In the genomic region with DNA sequence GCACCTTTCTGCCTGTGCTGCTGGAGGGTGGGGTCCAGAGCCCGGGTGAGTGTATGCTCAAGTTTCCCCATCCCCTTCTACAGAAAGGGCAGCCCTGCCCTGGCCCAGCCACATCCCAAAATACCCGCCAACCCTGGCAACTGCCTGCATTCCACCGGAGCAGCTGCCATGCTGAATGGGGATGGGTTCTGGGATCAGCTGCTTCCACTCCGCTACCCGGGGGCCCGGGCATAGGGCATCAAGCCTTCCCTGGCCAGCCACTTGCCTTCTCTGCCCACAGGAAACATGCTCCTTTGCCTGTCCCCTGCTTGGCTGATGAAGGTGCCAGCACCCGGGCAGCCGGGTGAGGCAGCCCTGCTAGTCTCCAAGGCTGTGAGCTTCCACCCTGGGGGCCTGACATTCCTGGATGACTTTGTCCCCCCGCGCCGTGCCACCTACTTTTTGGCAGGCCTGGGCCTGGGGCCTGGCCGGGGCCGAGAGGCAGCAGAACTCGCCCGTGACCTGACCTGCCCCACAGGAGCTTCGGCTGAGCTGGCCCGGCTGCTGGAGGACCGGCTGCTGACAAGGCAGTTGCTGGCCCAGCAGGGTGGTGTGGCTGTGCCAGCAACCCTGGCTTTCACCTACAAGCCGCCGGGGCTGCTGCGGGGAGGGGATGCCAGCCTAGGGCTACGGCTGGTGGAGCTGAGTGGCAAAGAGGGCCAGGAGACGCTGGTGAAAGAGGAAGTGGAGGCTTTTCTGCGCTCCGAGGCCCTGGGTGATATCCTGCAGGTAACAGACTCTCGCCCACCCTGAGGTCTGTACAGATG, we compare ENCODE assay signal across 9 cellular contexts. TPM values are rescaled to one million over a fixed set of nuclear protein-coding genes. Genes with fewer than 3 reads are reported as not detected.
DNase-seq lines count a peak whose midpoint lies in the region; ATAC-seq and TF ChIP-seq lines count a peak whose summit lies in the region.
"Had no signal": no experiment of that assay in that cellular context is flagged by ENCODE, and none has a peak within 500 bp of the region (broad histone marks: within the 10 kb centered on the region; RNA-seq: fewer than 3 reads in every experiment).

No MANE protein-coding gene starts in this region.

- H3K27ac ChIP-seq in C4-2B (peak overlapping the region; percentile 87), SK-N-SH (ENCODE audit: low read depth in 2 of 2, low read length in 1 of 2) (no peak overlapping the region)
- H3K27ac ChIP-seq: SK-N-MC had no signal

- H3K36me3 Mint-ChIP-seq in IgD-negative memory B cell (peaks cover 1% of the 10 kb centered on the region), memory B cell (no peaks in the 10 kb centered on the region)
- no peaks in the 10 kb centered on the region for H3K36me3 Mint-ChIP-seq in activated T-helper 1 cell treated with anti-CD3 and anti-CD28 coated beads, Interleukin-12 subunit alpha, Interleukin-12 subunit beta, Interleukin-2, Interleukin-4 antibody, amounts not matched to agents 30 ng/mL and 10 ng/mL and 1 ng/mL, durations not matched to agents 14 hours and 24 hours and 36 hours (ENCODE audit: low read depth)

- 94% methylated on average over 13 of the region's 26 CpGs for WGBS in SK-N-SH (ENCODE audit: low lambda C conversion rate)

- no peaks in the 10 kb centered on the region for H3K9me2 ChIP-seq in SK-N-SH

- no peaks in the 10 kb centered on the region for H3K36me3 ChIP-seq in SK-N-SH (replicated peaks in 1 of 2; ENCODE audit: control insufficient read depth in 1 of 2, insufficient read depth in 2 of 2, low read length in 1 of 2)

- no peaks in the 10 kb centered on the region for H3K27me3 Mint-ChIP-seq in IgD-negative memory B cell
- H3K27me3 Mint-ChIP-seq in activated T-helper 1 cell treated with anti-CD3 and anti-CD28 coated beads, Interleukin-12 subunit alpha, Interleukin-12 subunit beta, Interleukin-2, Interleukin-4 antibody, amounts not matched to agents 30 ng/mL and 10 ng/mL and 1 ng/mL, durations not matched to agents 14 hours and 24 hours and 36 hours (ENCODE audit: insufficient read depth), result peaks cover 20% of the 10 kb centered on the region
- no peaks in the 10 kb centered on the region for H3K27me3 Mint-ChIP-seq in memory B cell

- no peaks in the 10 kb centered on the region for H4K20me1 ChIP-seq in SK-N-SH (ENCODE audit: insufficient read depth)

- no peaks in the 10 kb centered on the region for H3F3A ChIP-seq in SK-N-SH (replicated peaks; ENCODE audit: insufficient read depth)

- intact Hi-C loops in activated T-helper 1 cell treated with anti-CD3 and anti-CD28 coated beads, Interleukin-12 subunit alpha, Interleukin-12 subunit beta, Interleukin-2, Interleukin-4 antibody, amounts not matched to agents 30 ng/mL and 10 ng/mL and 1 ng/mL, durations not matched to agents 14 hours and 24 hours and 36 hours (cut with micrococcal nuclease), result no loop called here

- CTCF ChIA-PET in SK-N-SH (lab: Yijun Ruan, JAX), result interaction anchor here (0.9 kb wide), 1 partner anchor 32 kb away, joined by 3 read pairs; no protein-coding TSS in a partner anchor

- TF ChIP-seq EP300 in SK-N-SH (IDR thresholded peaks at IDR 0.05; ENCODE audit: borderline replicate concordance in 1 of 2, low read depth in 1 of 2, low read length in 1 of 2), result no peak

- no peaks in the 10 kb centered on the region for H3K79me2 ChIP-seq in SK-N-SH (ENCODE audit: insufficient read depth)

- H3K4me2 ChIP-seq in SK-N-SH, result no peak overlapping the region

- H3K4me1 Mint-ChIP-seq in IgD-negative memory B cell (peaks cover 21 to 36% (median 34%) of the 10 kb centered on the region in 3 donors), memory B cell (peaks cover 43% of the 10 kb centered on the region)
- peaks cover 22% of the 10 kb centered on the region for H3K4me1 Mint-ChIP-seq in activated T-helper 1 cell treated with anti-CD3 and anti-CD28 coated beads, Interleukin-12 subunit alpha, Interleukin-12 subunit beta, Interleukin-2, Interleukin-4 antibody, amounts not matched to agents 30 ng/mL and 10 ng/mL and 1 ng/mL, durations not matched to agents 14 hours and 24 hours and 36 hours (ENCODE audit: low read depth)

- no peaks in the 10 kb centered on the region for H3K27me3 ChIP-seq in SK-N-SH (ENCODE audit: insufficient read depth)

- TF ChIP-seq CTCF in C4-2B (conservative IDR thresholded peaks at IDR 0.05) (no peak), SK-N-SH (IDR thresholded peaks at IDR 0.05) (no peak)

- H3K4me1 ChIP-seq in SK-N-SH (ENCODE audit: control insufficient read depth in 1 of 2, insufficient read depth in 2 of 2, low read depth in 1 of 2, low read length in 1 of 2), result peaks cover 8 to 9% of the 10 kb centered on the region in 2 experiments; a peak in 2 of 4 replicates

- H3K4me3 Mint-ChIP-seq in IgD-negative memory B cell, result peak overlapping the region; percentile 82 to 96 (median 88)
- H3K4me3 Mint-ChIP-seq in activated T-helper 1 cell treated with anti-CD3 and anti-CD28 coated beads, Interleukin-12 subunit alpha, Interleukin-12 subunit beta, Interleukin-2, Interleukin-4 antibody, amounts not matched to agents 30 ng/mL and 10 ng/mL and 1 ng/mL, durations not matched to agents 14 hours and 24 hours and 36 hours, result peak overlapping the region; percentile 37
- H3K4me3 Mint-ChIP-seq in memory B cell, result peak overlapping the region; percentile 87

- H3K9me3 Mint-ChIP-seq in IgD-negative memory B cell, result no peaks in the 10 kb centered on the region
- no peaks in the 10 kb centered on the region for H3K9me3 Mint-ChIP-seq in activated T-helper 1 cell treated with anti-CD3 and anti-CD28 coated beads, Interleukin-12 subunit alpha, Interleukin-12 subunit beta, Interleukin-2, Interleukin-4 antibody, amounts not matched to agents 30 ng/mL and 10 ng/mL and 1 ng/mL, durations not matched to agents 14 hours and 24 hours and 36 hours
- H3K9me3 Mint-ChIP-seq in memory B cell, result no peaks in the 10 kb centered on the region

- no peaks in the 10 kb centered on the region for H3K9me3 ChIP-seq in SK-N-SH

- ATAC-seq in memory B cell (ENCODE audit: low read depth), result peak; percentile 58
- ATAC-seq in HG02571 (IDR thresholded peaks at IDR 0.05; ENCODE audit: unreplicated experiment), result no peak

- POLR2A ChIA-PET in SK-N-SH (lab: Yijun Ruan, JAX), result interaction anchor here (1.1 kb wide), 1 partner anchor 13 kb away, joined by 3 read pairs; no protein-coding TSS in a partner anchor

- TF ChIP-seq RAD21 in SK-N-SH (IDR thresholded peaks at IDR 0.05; ENCODE audit: low read length), result no peak

- no peak overlapping the region for H2AFZ ChIP-seq in SK-N-SH (ENCODE audit: low read depth)

- no peak overlapping the region for H3K4me3 ChIP-seq in SK-N-SH (ENCODE audit: low read depth in 2 of 2, low read length in 1 of 2)
- H3K4me3 ChIP-seq: SK-N-MC had no signal

- no peak overlapping the region for H3K9ac ChIP-seq in SK-N-SH

- H3K27ac Mint-ChIP-seq in IgD-negative memory B cell (peak overlapping the region; percentile 85 to 96 (median 89)), memory B cell (peak overlapping the region; percentile 78)
- no peak overlapping the region for H3K27ac Mint-ChIP-seq in activated T-helper 1 cell treated with anti-CD3 and anti-CD28 coated beads, Interleukin-12 subunit alpha, Interleukin-12 subunit beta, Interleukin-2, Interleukin-4 antibody, amounts not matched to agents 30 ng/mL and 10 ng/mL and 1 ng/mL, durations not matched to agents 14 hours and 24 hours and 36 hours

- DNase-seq in activated T-helper 1 cell treated with anti-CD3 and anti-CD28 coated beads, Interleukin-12 subunit alpha, Interleukin-12 subunit beta, Interleukin-2, Interleukin-4 antibody, amounts not matched to agents 30 ng/mL and 10 ng/mL and 1 ng/mL, durations not matched to agents 14 hours and 24 hours and 36 hours (ENCODE audit: low spot score), result no peak
- peak; percentile 70 to 74 for DNase-seq in memory B cell (ENCODE audit: low spot score in 2 of 2)
- no peak for DNase-seq in NCI-H774 (lab: John Stamatoyannopoulos, UW)
- DNase-seq in NCI-H1105 (lab: John Stamatoyannopoulos, UW), result no peak
- DNase-seq in SK-N-SH, result no peak

RNA-seq across cellular contexts. Expression of a gene that starts 3.2 kb away (rescaled TPM):
- polyA plus RNA-seq in IgD-negative memory B cell (2.4 TPM), SK-N-SH (2012; rRNA removed) (0.15 and 0.23 TPM in 2 replicates)
- 0.62 and 0.81 TPM in 2 replicates for total RNA-seq in activated T-helper 1 cell treated with anti-CD3 and anti-CD28 coated beads, Interleukin-12 subunit alpha, Interleukin-12 subunit beta, Interleukin-2, Interleukin-4 antibody, amounts not matched to agents 30 ng/mL and 10 ng/mL and 1 ng/mL, durations not matched to agents 14 hours and 24 hours and 36 hours
- 0.05 and 0.09 TPM in 2 replicates for polyA plus RNA-seq in SK-N-SH (2012; cell fraction: cytosol; rRNA removed)
- polyA plus RNA-seq in SK-N-SH (2012; cell fraction: nucleus; rRNA removed), result 1.3 and 1.9 TPM in 2 replicates

RNA-seq across cellular contexts. Expression of a gene that starts 9.6 kb away (rescaled TPM):
- 65.1 TPM for polyA plus RNA-seq in IgD-negative memory B cell
- total RNA-seq in activated T-helper 1 cell treated with anti-CD3 and anti-CD28 coated beads, Interleukin-12 subunit alpha, Interleukin-12 subunit beta, Interleukin-2, Interleukin-4 antibody, amounts not matched to agents 30 ng/mL and 10 ng/mL and 1 ng/mL, durations not matched to agents 14 hours and 24 hours and 36 hours, result 84.1 and 86.2 TPM in 2 replicates
- polyA plus RNA-seq in SK-N-SH (2012; rRNA removed), result 52.0 and 53.2 TPM in 2 replicates
- polyA plus RNA-seq in SK-N-SH (2012; cell fraction: cytosol; rRNA removed), result 26.2 and 38.7 TPM in 2 replicates
- polyA plus RNA-seq in SK-N-SH (2012; cell fraction: nucleus; rRNA removed), result 115 and 134 TPM in 2 replicates

RNA-seq across cellular contexts. Expression of a gene that starts 14.8 kb away (rescaled TPM):
- polyA plus RNA-seq in IgD-negative memory B cell (341 TPM), SK-N-SH (2012; rRNA removed) (0.05 TPM in 1 of 2 replicates, not detected in the other)
- 131 and 135 TPM in 2 replicates for total RNA-seq in activated T-helper 1 cell treated with anti-CD3 and anti-CD28 coated beads, Interleukin-12 subunit alpha, Interleukin-12 subunit beta, Interleukin-2, Interleukin-4 antibody, amounts not matched to agents 30 ng/mL and 10 ng/mL and 1 ng/mL, durations not matched to agents 14 hours and 24 hours and 36 hours
- not detected in 2 replicates for polyA plus RNA-seq in SK-N-SH (2012; cell fraction: cytosol; rRNA removed)
- polyA plus RNA-seq in SK-N-SH (2012; cell fraction: nucleus; rRNA removed), result 0.08 and 0.31 TPM in 2 replicates

RNA-seq across cellular contexts. Expression of a gene that starts 17.0 kb away (rescaled TPM):
- polyA plus RNA-seq in IgD-negative memory B cell, result 546 TPM
- total RNA-seq in activated T-helper 1 cell treated with anti-CD3 and anti-CD28 coated beads, Interleukin-12 subunit alpha, Interleukin-12 subunit beta, Interleukin-2, Interleukin-4 antibody, amounts not matched to agents 30 ng/mL and 10 ng/mL and 1 ng/mL, durations not matched to agents 14 hours and 24 hours and 36 hours, result 260 and 263 TPM in 2 replicates
- 210 and 261 TPM in 2 replicates for polyA plus RNA-seq in SK-N-SH (2012; rRNA removed)
- polyA plus RNA-seq in SK-N-SH (2012; cell fraction: cytosol; rRNA removed), result 130 and 175 TPM in 2 replicates
- polyA plus RNA-seq in SK-N-SH (2012; cell fraction: nucleus; rRNA removed), result 181 and 248 TPM in 2 replicates

RNA-seq across cellular contexts. Expression of a gene that starts 18.8 kb away (rescaled TPM):
- polyA plus RNA-seq in IgD-negative memory B cell (1,093 TPM), SK-N-SH (2012; rRNA removed) (1.3 and 1.4 TPM in 2 replicates)
- 108 and 109 TPM in 2 replicates for total RNA-seq in activated T-helper 1 cell treated with anti-CD3 and anti-CD28 coated beads, Interleukin-12 subunit alpha, Interleukin-12 subunit beta, Interleukin-2, Interleukin-4 antibody, amounts not matched to agents 30 ng/mL and 10 ng/mL and 1 ng/mL, durations not matched to agents 14 hours and 24 hours and 36 hours
- 0.22 and 0.50 TPM in 2 replicates for polyA plus RNA-seq in SK-N-SH (2012; cell fraction: cytosol; rRNA removed)
- 8.9 and 16.4 TPM in 2 replicates for polyA plus RNA-seq in SK-N-SH (2012; cell fraction: nucleus; rRNA removed)

Comparison
In these comparisons a context has a peak if more than half of its experiments do, and no peak if none do; other contexts are left out.
1. H3K4me3 Mint-ChIP-seq: peak in every context shown above with its lines; median percentile 88 in IgD-negative memory B cell; 87 in memory B cell; 37 in activated T-helper 1 cell treated with anti-CD3 and anti-CD28 coated beads, Interleukin-12 subunit alpha, Interleukin-12 subunit beta, Interleukin-2, Interleukin-4 antibody, amounts not matched to agents 30 ng/mL and 10 ng/mL and 1 ng/mL, durations not matched to agents 14 hours and 24 hours and 36 hours.
2. DNase-seq: peak in memory B cell (2 of 2); none in activated T-helper 1 cell treated with anti-CD3 and anti-CD28 coated beads, Interleukin-12 subunit alpha, Interleukin-12 subunit beta, Interleukin-2, Interleukin-4 antibody, amounts not matched to agents 30 ng/mL and 10 ng/mL and 1 ng/mL, durations not matched to agents 14 hours and 24 hours and 36 hours (single experiment), NCI-H774 (single experiment), NCI-H1105 (single experiment) and SK-N-SH (single experiment).
3. RNA of a gene that starts 14.8 kb away (polyA plus RNA-seq): 341 TPM in IgD-negative memory B cell (single experiment); 0.05 to 0.31 TPM in SK-N-SH; every median in the first group is over 100 times any median in the second.